30 cellular contexts compared by ENCODE assay signal in genomic region chr2:48469731-48470130, GRCh38.
"Had no signal": no experiment of that assay in that cellular context is flagged by ENCODE, and none has a peak within 500 bp of the region (broad histone marks: within the 10 kb centered on the region; RNA-seq: fewer than 3 reads in every experiment).

No MANE protein-coding gene starts in this region.

- H3K27me3 Mint-ChIP-seq: naive B cell; naive thymus-derived CD8-positive, alpha-beta T cell; natural killer cell treated with Interleukin-12 subunit alpha and Interleukin-12 subunit beta and Interleukin-15 and Interleukin-18, amount 100 ng/mL, for 72 hours; progenitor cell of endocrine pancreas; stimulated activated naive B cell treated with anti-CD40 and anti-IgM and Interleukin-4, amounts not matched to agents 10 μg/mL and 1 μg/mL and 100 μg/mL, for 72 hours; stimulated activated naive CD8-positive, alpha-beta T cell treated with anti-CD3 and anti-CD28 coated beads, Interleukin-15, Interleukin-2, amounts not matched to agents 100 ng/mL and 50 ng/mL, for 24 hours had no signal

- H3K36me3 ChIP-seq: ovary, uterus had no signal

- H3K27ac Mint-ChIP-seq: naive B cell; natural killer cell treated with Interleukin-12 subunit alpha and Interleukin-12 subunit beta and Interleukin-15 and Interleukin-18, amount 100 ng/mL, for 72 hours; neural progenitor cell; progenitor cell of endocrine pancreas; stimulated activated effector memory CD8-positive, alpha-beta T cell treated with anti-CD3 and anti-CD28 coated beads, Interleukin-12 subunit alpha, Interleukin-12 subunit beta, amount 100 ng/mL, for 72 hours; stimulated activated naive B cell treated with anti-CD40 and anti-IgM and Interleukin-4, amounts not matched to agents 10 μg/mL and 1 μg/mL and 100 μg/mL, for 72 hours; stimulated activated naive CD8-positive, alpha-beta T cell treated with anti-CD3 and anti-CD28 coated beads, Interleukin-15, Interleukin-2, amounts not matched to agents 100 ng/mL and 50 ng/mL, for 24 hours had no signal

- H3K9me3 Mint-ChIP-seq: naive B cell; naive thymus-derived CD8-positive, alpha-beta T cell; natural killer cell treated with Interleukin-12 subunit alpha and Interleukin-12 subunit beta and Interleukin-15 and Interleukin-18, amount 100 ng/mL, for 72 hours; neural progenitor cell; stimulated activated effector memory CD8-positive, alpha-beta T cell treated with anti-CD3 and anti-CD28 coated beads, Interleukin-12 subunit alpha, Interleukin-12 subunit beta, amount 100 ng/mL, for 72 hours; stimulated activated naive B cell treated with anti-CD40 and anti-IgM and Interleukin-4, amounts not matched to agents 10 μg/mL and 1 μg/mL and 100 μg/mL, for 72 hours; stimulated activated naive CD8-positive, alpha-beta T cell treated with anti-CD3 and anti-CD28 coated beads, Interleukin-15, Interleukin-2, amounts not matched to agents 100 ng/mL and 50 ng/mL, for 24 hours had no signal

- H3K79me2 ChIP-seq: parathyroid adenoma had no signal

- H3K27me3 ChIP-seq: neural progenitor cell, right lobe of liver, sigmoid colon, spleen, stomach, thyroid gland, tibial nerve, upper lobe of left lung, uterus had no signal

- DNase-seq: naive B cell; naive thymus-derived CD8-positive, alpha-beta T cell; occipital lobe; ovary; posterior cingulate gyrus; psoas muscle; right cardiac atrium; right lobe of liver; sigmoid colon; spleen; stimulated activated CD4-positive, alpha-beta T cell treated with anti-CD3 and anti-CD28 coated beads, Interleukin-12 subunit alpha, Interleukin-12 subunit beta, amount 100 ng/mL, for 4 hours; stimulated activated CD4-positive, alpha-beta T cell treated with anti-CD3 and anti-CD28 coated beads, Interleukin-1b, Interleukin-23, amount 100 ng/mL, for 48 hours; stimulated activated CD4-positive, alpha-beta T cell treated with anti-CD3 and anti-CD28 coated beads, Interleukin-2, amount 100 ng/mL, for 48 hours; stimulated activated CD4-positive, alpha-beta T cell treated with anti-CD3 and anti-CD28 coated beads, Interleukin-4, amount 100 ng/mL, for 24 hours; stimulated activated naive B cell treated with anti-CD40 and anti-IgM and Interleukin-4, amounts not matched to agents 10 μg/mL and 1 μg/mL and 100 μg/mL, for 72 hours; stimulated activated naive CD4-positive, alpha-beta T cell treated with Interleukin-2 at 50 U/mL for 16 hours; stomach; thyroid gland; trophoblast cell; upper lobe of left lung; uterus had no signal

- H3K9me3 ChIP-seq: ovary, psoas muscle, sigmoid colon, spleen, stomach, thoracic aorta, thyroid gland, tibial nerve, upper lobe of left lung, uterus had no signal

- H3K4me1 ChIP-seq: parathyroid adenoma, psoas muscle, right lobe of liver, spleen, tibial nerve, upper lobe of left lung had no signal

- H3K4me3 Mint-ChIP-seq: naive B cell; naive thymus-derived CD8-positive, alpha-beta T cell; natural killer cell treated with Interleukin-12 subunit alpha and Interleukin-12 subunit beta and Interleukin-15 and Interleukin-18, amount 100 ng/mL, for 72 hours; neural progenitor cell; stimulated activated effector memory CD8-positive, alpha-beta T cell treated with anti-CD3 and anti-CD28 coated beads, Interleukin-12 subunit alpha, Interleukin-12 subunit beta, amount 100 ng/mL, for 72 hours; stimulated activated naive B cell treated with anti-CD40 and anti-IgM and Interleukin-4, amounts not matched to agents 10 μg/mL and 1 μg/mL and 100 μg/mL, for 72 hours; stimulated activated naive CD8-positive, alpha-beta T cell treated with anti-CD3 and anti-CD28 coated beads, Interleukin-15, Interleukin-2, amounts not matched to agents 100 ng/mL and 50 ng/mL, for 24 hours had no signal

- H3K4me2 ChIP-seq: neural progenitor cell, smooth muscle cell had no signal

- H3K4me3 ChIP-seq: neural progenitor cell, ovary, psoas muscle, right lobe of liver, sigmoid colon, smooth muscle cell, spleen, stomach, thoracic aorta, thyroid gland, tibial nerve, upper lobe of left lung, uterus had no signal

- H2AFZ ChIP-seq: neural progenitor cell, parathyroid adenoma had no signal

- ATAC-seq: naive thymus-derived CD8-positive, alpha-beta T cell; natural killer cell treated with Interleukin-12 subunit alpha and Interleukin-12 subunit beta and Interleukin-15 and Interleukin-18, amount 100 ng/mL, for 72 hours; psoas muscle; right cardiac atrium; right lobe of liver; stimulated activated effector memory CD8-positive, alpha-beta T cell treated with anti-CD3 and anti-CD28 coated beads, Interleukin-12 subunit alpha, Interleukin-12 subunit beta, amount 100 ng/mL, for 72 hours; stimulated activated naive B cell treated with anti-CD40 and anti-IgM and Interleukin-4, amounts not matched to agents 10 μg/mL and 1 μg/mL and 100 μg/mL, for 72 hours had no signal

- H3K27ac ChIP-seq: neural progenitor cell, parathyroid adenoma, psoas muscle, right lobe of liver, spleen, thoracic aorta, upper lobe of left lung had no signal

- H3K4me1 Mint-ChIP-seq: naive B cell; stimulated activated effector memory CD8-positive, alpha-beta T cell treated with anti-CD3 and anti-CD28 coated beads, Interleukin-12 subunit alpha, Interleukin-12 subunit beta, amount 100 ng/mL, for 72 hours; stimulated activated naive B cell treated with anti-CD40 and anti-IgM and Interleukin-4, amounts not matched to agents 10 μg/mL and 1 μg/mL and 100 μg/mL, for 72 hours had no signal
